In the genomic region with DNA sequence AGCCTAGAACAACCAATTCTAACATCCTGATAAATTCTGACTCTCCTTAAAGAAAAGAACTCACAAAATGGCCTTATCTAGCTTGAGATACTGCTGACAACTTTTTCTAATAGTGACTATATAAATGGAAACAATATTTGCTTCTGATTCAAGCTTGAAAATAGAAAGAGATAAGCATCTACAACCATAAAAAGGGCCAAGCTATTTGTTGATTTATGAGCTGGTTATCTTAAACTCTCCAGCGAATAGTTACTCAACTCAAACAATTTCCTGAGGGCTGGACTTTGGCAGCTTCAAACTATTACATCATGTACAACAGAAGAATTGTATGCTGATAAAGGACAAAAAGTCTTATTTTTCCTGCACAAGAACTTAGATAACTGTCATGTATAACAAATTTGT, we compare ENCODE assay signal across 1 cellular context.
TF ChIP-seq lines count a peak whose summit lies in the region.

No MANE protein-coding gene starts in this region.

TF ChIP-seq in HepG2, 621 proteins besides CTCF, POLR2A, EP300 and RAD21 (continued from another document and continues in another):
- TF ChIP-seq, protein P1, sequence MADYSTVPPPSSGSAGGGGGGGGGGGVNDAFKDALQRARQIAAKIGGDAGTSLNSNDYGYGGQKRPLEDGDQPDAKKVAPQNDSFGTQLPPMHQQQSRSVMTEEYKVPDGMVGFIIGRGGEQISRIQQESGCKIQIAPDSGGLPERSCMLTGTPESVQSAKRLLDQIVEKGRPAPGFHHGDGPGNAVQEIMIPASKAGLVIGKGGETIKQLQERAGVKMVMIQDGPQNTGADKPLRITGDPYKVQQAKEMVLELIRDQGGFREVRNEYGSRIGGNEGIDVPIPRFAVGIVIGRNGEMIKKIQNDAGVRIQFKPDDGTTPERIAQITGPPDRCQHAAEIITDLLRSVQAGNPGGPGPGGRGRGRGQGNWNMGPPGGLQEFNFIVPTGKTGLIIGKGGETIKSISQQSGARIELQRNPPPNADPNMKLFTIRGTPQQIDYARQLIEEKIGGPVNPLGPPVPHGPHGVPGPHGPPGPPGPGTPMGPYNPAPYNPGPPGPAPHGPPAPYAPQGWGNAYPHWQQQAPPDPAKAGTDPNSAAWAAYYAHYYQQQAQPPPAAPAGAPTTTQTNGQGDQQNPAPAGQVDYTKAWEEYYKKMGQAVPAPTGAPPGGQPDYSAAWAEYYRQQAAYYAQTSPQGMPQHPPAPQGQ (CRISPR knock-in tag; IDR thresholded peaks at IDR 0.05; ENCODE audit: borderline replicate concordance) = no peak
- TF ChIP-seq HMG20A (CRISPR knock-in tag; IDR thresholded peaks at IDR 0.05; ENCODE audit: borderline replicate concordance) (peak; percentile 75; the same call in 1 of the 2 replicates), ZFY (CRISPR knock-in tag; IDR thresholded peaks at IDR 0.05) (no peak), FOXO4 (CRISPR knock-in tag; conservative IDR thresholded peaks at IDR 0.05) (no peak), KIAA2018 (CRISPR knock-in tag; IDR thresholded peaks at IDR 0.05; ENCODE audit: borderline replicate concordance) (no peak), TBX3 (IDR thresholded peaks at IDR 0.05; ENCODE audit: borderline replicate concordance) (peak; percentile 30; the same call in 1 of the 2 replicates), ZBTB42 (CRISPR knock-in tag; IDR thresholded peaks at IDR 0.05) (no peak), KLF12 (CRISPR knock-in tag; IDR thresholded peaks at IDR 0.05; ENCODE audit: borderline replicate concordance) (no peak), ZNF207 (IDR thresholded peaks at IDR 0.05; ENCODE audit: borderline replicate concordance) (no peak), MBNL3 (CRISPR knock-in tag; conservative IDR thresholded peaks at IDR 0.05) (no peak), SYNCRIP (IDR thresholded peaks at IDR 0.05; ENCODE audit: insufficient read depth, low read depth, low read length) (no peak), TAF15 (IDR thresholded peaks at IDR 0.05; ENCODE audit: low read depth, low read length, poor library complexity, severe bottlenecking) (no peak), JDP2 (CRISPR knock-in tag; IDR thresholded peaks at IDR 0.05; ENCODE audit: borderline replicate concordance) (no peak), SRY (CRISPR knock-in tag; IDR thresholded peaks at IDR 0.05) (no peak), PRDM10 (CRISPR knock-in tag; IDR thresholded peaks at IDR 0.05; ENCODE audit: low read depth) (no peak), TBL1XR1 (IDR thresholded peaks at IDR 0.05; ENCODE audit: borderline replicate concordance, low read length, partially characterized antibody) (peak; percentile 48), ZNF781 (CRISPR knock-in tag; IDR thresholded peaks at IDR 0.05; ENCODE audit: borderline replicate concordance, not compliant biosample characterization) (no peak), ZNF30 (CRISPR knock-in tag; IDR thresholded peaks at IDR 0.05) (no peak), CCDC6 (CRISPR knock-in tag; IDR thresholded peaks at IDR 0.05) (no peak), PCBP2 (optimal IDR thresholded peaks at IDR 0.05; ENCODE audit: low read depth, low read length, poor library complexity, severe bottlenecking) (no peak), ZNF547 (CRISPR knock-in tag; IDR thresholded peaks at IDR 0.05) (no peak), SAP130 (CRISPR knock-in tag; IDR thresholded peaks at IDR 0.05; ENCODE audit: low read depth) (peak; percentile 82), ZNF703 (CRISPR knock-in tag; IDR thresholded peaks at IDR 0.05; ENCODE audit: borderline replicate concordance) (no peak), ONECUT2 (CRISPR knock-in tag; IDR thresholded peaks at IDR 0.05) (no peak), ZFP36L1 (CRISPR knock-in tag; IDR thresholded peaks at IDR 0.05) (0 out of 2 replicates have a peak, but pooled peaks have one; percentile 62), GZF1 (CRISPR knock-in tag; IDR thresholded peaks at IDR 0.05) (no peak), ZBTB37 (CRISPR knock-in tag; IDR thresholded peaks at IDR 0.05) (no peak), CENPT (CRISPR knock-in tag; IDR thresholded peaks at IDR 0.05; ENCODE audit: low read depth) (no peak), ZNF775 (CRISPR knock-in tag; IDR thresholded peaks at IDR 0.05; ENCODE audit: borderline replicate concordance) (no peak), PLRG1 (conservative IDR thresholded peaks at IDR 0.05) (no peak), NFKBIZ (CRISPR knock-in tag; IDR thresholded peaks at IDR 0.05) (no peak), ZNF160 (CRISPR knock-in tag; IDR thresholded peaks at IDR 0.05) (no peak), KAT8 (CRISPR knock-in tag; IDR thresholded peaks at IDR 0.05) (peak; percentile 58; the same call in 1 of the 2 replicates), SMAD9 (CRISPR knock-in tag; IDR thresholded peaks at IDR 0.05) (no peak), NPAS2 (CRISPR knock-in tag; IDR thresholded peaks at IDR 0.05; ENCODE audit: borderline replicate concordance) (no peak), ELF3 (CRISPR knock-in tag; IDR thresholded peaks at IDR 0.05) (peak; percentile 72), ZNF766 (CRISPR knock-in tag; IDR thresholded peaks at IDR 0.05; ENCODE audit: borderline replicate concordance) (no peak)
- TF ChIP-seq, protein P2, sequence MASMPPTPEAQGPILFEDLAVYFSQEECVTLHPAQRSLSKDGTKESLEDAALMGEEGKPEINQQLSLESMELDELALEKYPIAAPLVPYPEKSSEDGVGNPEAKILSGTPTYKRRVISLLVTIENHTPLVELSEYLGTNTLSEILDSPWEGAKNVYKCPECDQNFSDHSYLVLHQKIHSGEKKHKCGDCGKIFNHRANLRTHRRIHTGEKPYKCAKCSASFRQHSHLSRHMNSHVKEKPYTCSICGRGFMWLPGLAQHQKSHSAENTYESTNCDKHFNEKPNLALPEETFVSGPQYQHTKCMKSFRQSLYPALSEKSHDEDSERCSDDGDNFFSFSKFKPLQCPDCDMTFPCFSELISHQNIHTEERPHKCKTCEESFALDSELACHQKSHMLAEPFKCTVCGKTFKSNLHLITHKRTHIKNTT (CRISPR knock-in tag; IDR thresholded peaks at IDR 0.05) = no peak
- TF ChIP-seq, protein P3, sequence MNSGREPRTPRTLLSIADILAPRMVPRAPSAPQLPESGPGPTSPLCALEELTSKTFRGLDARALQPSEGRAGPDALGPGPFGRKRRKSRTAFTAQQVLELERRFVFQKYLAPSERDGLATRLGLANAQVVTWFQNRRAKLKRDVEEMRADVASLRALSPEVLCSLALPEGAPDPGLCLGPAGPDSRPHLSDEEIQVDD (CRISPR knock-in tag; IDR thresholded peaks at IDR 0.05; ENCODE audit: borderline replicate concordance) = no peak
- TF ChIP-seq, protein P4, sequence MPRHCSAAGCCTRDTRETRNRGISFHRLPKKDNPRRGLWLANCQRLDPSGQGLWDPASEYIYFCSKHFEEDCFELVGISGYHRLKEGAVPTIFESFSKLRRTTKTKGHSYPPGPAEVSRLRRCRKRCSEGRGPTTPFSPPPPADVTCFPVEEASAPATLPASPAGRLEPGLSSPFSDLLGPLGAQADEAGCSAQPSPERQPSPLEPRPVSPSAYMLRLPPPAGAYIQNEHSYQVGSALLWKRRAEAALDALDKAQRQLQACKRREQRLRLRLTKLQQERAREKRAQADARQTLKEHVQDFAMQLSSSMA (CRISPR knock-in tag; IDR thresholded peaks at IDR 0.05) = no peak
- TF ChIP-seq, protein P5, sequence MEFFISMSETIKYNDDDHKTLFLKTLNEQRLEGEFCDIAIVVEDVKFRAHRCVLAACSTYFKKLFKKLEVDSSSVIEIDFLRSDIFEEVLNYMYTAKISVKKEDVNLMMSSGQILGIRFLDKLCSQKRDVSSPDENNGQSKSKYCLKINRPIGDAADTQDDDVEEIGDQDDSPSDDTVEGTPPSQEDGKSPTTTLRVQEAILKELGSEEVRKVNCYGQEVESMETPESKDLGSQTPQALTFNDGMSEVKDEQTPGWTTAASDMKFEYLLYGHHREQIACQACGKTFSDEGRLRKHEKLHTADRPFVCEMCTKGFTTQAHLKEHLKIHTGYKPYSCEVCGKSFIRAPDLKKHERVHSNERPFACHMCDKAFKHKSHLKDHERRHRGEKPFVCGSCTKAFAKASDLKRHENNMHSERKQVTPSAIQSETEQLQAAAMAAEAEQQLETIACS (CRISPR knock-in tag; IDR thresholded peaks at IDR 0.05) = no peak
